9 cellular contexts compared by ENCODE assay signal in the genomic region with DNA sequence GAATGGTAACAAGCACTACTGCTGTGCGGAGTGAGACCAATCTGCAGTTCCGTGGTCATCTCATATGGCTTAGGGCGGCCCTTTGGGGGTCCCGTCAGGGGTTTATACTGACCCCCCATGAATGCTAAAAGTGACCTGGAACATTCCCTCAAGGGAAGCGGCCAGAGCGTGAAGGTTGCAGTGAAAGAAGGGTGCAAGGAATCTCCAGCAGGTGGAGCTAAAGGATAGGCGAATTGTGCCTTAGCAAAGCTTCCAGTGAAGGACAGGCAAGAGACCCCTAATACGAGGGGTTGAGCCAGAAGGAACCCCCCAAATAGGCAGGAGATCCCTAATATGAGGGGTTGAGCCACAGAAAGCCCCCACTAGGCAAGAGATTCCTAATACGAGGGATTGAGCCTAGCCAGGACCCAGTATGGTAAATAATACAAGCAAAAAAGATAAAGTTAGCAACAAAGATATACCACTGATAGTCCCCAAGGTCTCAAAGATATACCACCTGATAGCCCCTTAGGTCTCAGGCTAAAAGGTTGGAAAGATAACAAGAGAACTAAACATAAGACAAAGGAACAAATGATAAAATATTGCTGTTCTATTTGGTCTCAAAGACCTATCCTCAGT.
A peak's percentile ranks its signal among the peaks of the same experiment; 100 is the strongest.
DNase-seq lines count a peak whose midpoint lies in the region; ATAC-seq and TF ChIP-seq lines count a peak whose summit lies in the region.
"Had no signal": no experiment of that assay in that cellular context is flagged by ENCODE, and none has a peak within 500 bp of the region (broad histone marks: within the 10 kb centered on the region; RNA-seq: fewer than 3 reads in every experiment).

No MANE protein-coding gene starts in this region.

- TF ChIP-seq CTCF in cardiac fibroblast (IDR thresholded peaks at IDR 0.05; ENCODE audit: low read depth, low read length), result peak; percentile 85

- peak; percentile 19 to 51 for DNase-seq in NCI-H524 (lab: John Stamatoyannopoulos, UW)
- no peak for DNase-seq in NCI-H524 treated with DMSO at 0.1 percent for 48 hours (lab: John Stamatoyannopoulos, UW)
- peak; percentile 27 for DNase-seq in NCI-H128 (lab: John Stamatoyannopoulos, UW; ENCODE audit: unreplicated experiment)
- peak; percentile 41 for DNase-seq in UCSD-AML1 (lab: John Stamatoyannopoulos, UW; ENCODE audit: unreplicated experiment)
- peak; percentile 74 to 75 for DNase-seq in cardiac fibroblast (ENCODE audit: low read depth in 2 of 2)
- peak; percentile 66 for DNase-seq in kidney tubule cell (ENCODE audit: low spot score)
- DNase-seq in stimulated activated CD4-positive, alpha-beta T cell treated with anti-CD3 and anti-CD28 coated beads, Interleukin-4, amount 100 ng/mL, for 48 hours (ENCODE audit: low read depth in 2 of 2), result peak; percentile 31 to 35
- DNase-seq: left cardiac atrium had no signal

- ATAC-seq in HG03025 (IDR thresholded peaks at IDR 0.05; ENCODE audit: low FRiP score, unreplicated experiment), result no peak

- H3K4me3 ChIP-seq in cardiac fibroblast (replicated peaks in 1 of 2; ENCODE audit: low read depth in 2 of 2, low read length in 2 of 2), result no peak overlapping the region
